In the genomic region with DNA sequence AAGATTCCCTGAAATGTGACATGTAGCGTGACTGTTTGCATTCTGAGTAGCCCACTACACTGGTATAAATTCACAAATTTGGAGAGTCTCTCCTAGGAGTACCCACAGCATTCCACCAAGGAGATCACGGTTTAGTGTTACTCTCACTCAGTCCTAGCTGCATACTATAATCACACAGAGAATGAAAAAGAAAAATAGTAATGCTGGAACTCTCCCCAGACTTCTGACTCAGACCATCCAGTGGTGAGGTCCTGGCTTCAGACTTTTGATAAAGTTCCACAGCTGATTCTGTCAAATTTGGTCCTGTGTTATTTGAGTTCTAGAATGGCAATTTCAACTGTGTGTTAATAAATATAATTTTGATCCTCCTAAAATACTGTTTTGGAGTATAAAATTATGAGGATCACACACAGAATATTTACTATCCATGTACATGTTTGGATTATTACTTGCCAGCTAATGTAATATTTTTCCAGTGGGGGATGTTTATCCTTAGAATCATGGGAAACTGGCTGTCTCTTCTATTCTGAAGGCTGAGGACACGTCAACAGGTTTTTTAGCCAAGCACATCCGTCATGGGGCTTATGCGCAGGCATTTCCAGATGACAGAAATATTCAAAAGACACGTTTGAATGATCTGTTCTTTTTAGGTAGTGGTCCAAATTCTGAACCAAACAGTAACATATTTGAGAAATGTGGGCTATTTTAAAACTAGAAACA, we compare ENCODE assay signal across 10 cellular contexts. TPM values are rescaled to one million over a fixed set of nuclear protein-coding genes. Genes with fewer than 3 reads are reported as not detected.
DNase-seq lines count a peak whose midpoint lies in the region; ATAC-seq, FAIRE-seq and TF ChIP-seq lines count a peak whose summit lies in the region.
"Had no signal": no experiment of that assay in that cellular context is flagged by ENCODE, and none has a peak within 500 bp of the region (broad histone marks: within the 10 kb centered on the region; RNA-seq: fewer than 3 reads in every experiment).

No MANE protein-coding gene starts in this region.

- H3K4me1 Mint-ChIP-seq in nephron: peaks cover 29% of the 10 kb centered on the region

- TF ChIP-seq CTCF in 22Rv1 (IDR thresholded peaks at IDR 0.05) (no peak), nephron (IDR thresholded peaks at IDR 0.05; ENCODE audit: unreplicated experiment in 3 of 3) (no peak)

- H3K9me3 Mint-ChIP-seq in nephron: no peaks in the 10 kb centered on the region
- H3K9me3 Mint-ChIP-seq: endodermal cell had no signal

- H3K27ac Mint-ChIP-seq in nephron: peak overlapping the region in 2 of 3 experiments; percentile 58 to 92
- H3K27ac Mint-ChIP-seq: endodermal cell had no signal

- peak overlapping the region; percentile 40; the same call in 1 of the 2 replicates for H3K27ac ChIP-seq in 22Rv1
- H3K27ac ChIP-seq: A549 had no signal

- TF ChIP-seq POLR2A in H54 (IDR thresholded peaks at IDR 0.05; ENCODE audit: low read depth, low read length): no peak

- FAIRE-seq in H54 (lab: Jason Lieb, UNC): no peak
- FAIRE-seq: A549 had no signal

- H3K4me3 Mint-ChIP-seq in nephron: no peak overlapping the region
- H3K4me3 Mint-ChIP-seq: endodermal cell had no signal

- ATAC-seq in GM21825 (IDR thresholded peaks at IDR 0.05; ENCODE audit: unreplicated experiment): no peak

- no peaks in the 10 kb centered on the region for H3K27me3 Mint-ChIP-seq in nephron (ENCODE audit: low read depth)

- DNase-seq in LHCN-M2 (ENCODE audit: low read depth) (peak; percentile 96), fibroblast of gingiva (ENCODE audit: low read depth) (peak; percentile 75), germinal center (ENCODE audit: low spot score) (no peak), H54 (ENCODE audit: insufficient read length, low spot score) (no peak), D341Med (ENCODE audit: low spot score) (no peak)

- no peaks in the 10 kb centered on the region for H3K36me3 Mint-ChIP-seq in nephron (ENCODE audit: low read depth)

RNA-seq across cellular contexts. Expression of gene KIAA0408, which starts 5.1 kb away (rescaled TPM):
- 2.4 and 5.0 TPM in 2 replicates for total RNA-seq in LHCN-M2 (2014; rRNA removed)
- polyA plus RNA-seq in LHCN-M2 (2012): 1.5 TPM

Comparison
In these comparisons a context has a peak if more than half of its experiments do, and no peak if none do; other contexts are left out.
1. DNase-seq: peak in LHCN-M2 (single experiment) and fibroblast of gingiva (single experiment); none in germinal center (single experiment), H54 (single experiment) and D341Med (single experiment).